In the genomic region with DNA sequence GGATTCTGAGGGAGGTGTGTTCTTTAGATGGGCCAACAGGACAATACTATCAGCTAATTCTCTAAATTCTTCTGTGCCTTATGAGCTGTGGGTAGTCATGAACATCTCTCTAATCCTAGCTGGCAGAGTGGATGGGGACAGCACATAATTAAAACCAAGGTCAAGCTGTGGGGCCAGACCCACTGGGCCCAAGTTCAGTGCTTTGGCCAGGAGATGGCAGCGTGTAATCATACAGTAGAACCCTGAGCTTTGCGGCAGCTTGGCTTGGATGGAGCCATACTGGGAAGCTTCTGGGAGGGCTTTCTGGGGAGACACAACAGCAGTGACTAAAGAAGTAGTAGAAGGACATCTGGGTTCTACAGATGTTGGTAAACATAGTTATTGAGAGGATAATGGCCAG, we compare ENCODE assay signal across 9 cellular contexts.
DNase-seq lines count a peak whose midpoint lies in the region; ATAC-seq and TF ChIP-seq lines count a peak whose summit lies in the region.
"Had no signal": no experiment of that assay in that cellular context is flagged by ENCODE, and none has a peak within 500 bp of the region (broad histone marks: within the 10 kb centered on the region; RNA-seq: fewer than 3 reads in every experiment).

No MANE protein-coding gene starts in this region.

- no peak overlapping the region for H3K4me2 ChIP-seq in GM23248 (ENCODE audit: unreplicated experiment)
- no peak overlapping the region for H3K4me2 ChIP-seq in mesenchymal stem cell (ENCODE audit: low read length, poor library complexity, severe bottlenecking)
- H3K4me2 ChIP-seq in neuronal stem cell (ENCODE audit: insufficient read depth, low read length, poor library complexity, severe bottlenecking), result no peak overlapping the region

- H3K4me3 Mint-ChIP-seq in activated naive CD8-positive, alpha-beta T cell treated with anti-CD3 and anti-CD28 coated beads for 36 hours, result no peak overlapping the region
- H3K4me3 Mint-ChIP-seq: naive thymus-derived CD4-positive, alpha-beta T cell had no signal

- H2BK120ac ChIP-seq in mesenchymal stem cell (ENCODE audit: low read depth, low read length) (no peak overlapping the region), neuronal stem cell (ENCODE audit: low read depth, low read length) (no peak overlapping the region)

- no peaks in the 10 kb centered on the region for H4K20me1 ChIP-seq in GM23248 (ENCODE audit: insufficient read depth)

- H3K36me3 ChIP-seq in BE2C, result no peaks in the 10 kb centered on the region
- no peaks in the 10 kb centered on the region for H3K36me3 ChIP-seq in GM23248 (ENCODE audit: low read depth)
- no peaks in the 10 kb centered on the region for H3K36me3 ChIP-seq in mesenchymal stem cell (ENCODE audit: control insufficient read depth in 1 of 2, insufficient read depth in 2 of 2, low read depth in 1 of 2, low read length in 2 of 2)
- H3K36me3 ChIP-seq in neuronal stem cell (replicated peaks in 1 of 2; ENCODE audit: control insufficient read depth in 2 of 2, insufficient read depth in 2 of 2, low read length in 2 of 2), result no peaks in the 10 kb centered on the region

- no peak overlapping the region for H2BK5ac ChIP-seq in mesenchymal stem cell (ENCODE audit: low read depth, low read length, poor library complexity, severe bottlenecking)
- H2BK5ac ChIP-seq in neuronal stem cell (ENCODE audit: low read length), result no peak overlapping the region

- intact Hi-C loops in lower leg skin (cut with DNase I; ENCODE audit: low total_unique reads), result no loop called here

- H2BK12ac ChIP-seq in mesenchymal stem cell (ENCODE audit: low read length in 2 of 2) (no peak overlapping the region), neuronal stem cell (ENCODE audit: low read length) (no peak overlapping the region)

- H4K8ac ChIP-seq in mesenchymal stem cell (ENCODE audit: low read length) (no peak overlapping the region), neuronal stem cell (ENCODE audit: low read depth, low read length) (no peak overlapping the region)

- DNase-seq in BE2C (no peak), GM23248 (peak; percentile 33), mesenchymal stem cell (peak; percentile 3), lower leg skin (ENCODE audit: low spot score in 2 of 2) (no peak), neuronal stem cell (ENCODE audit: low spot score) (no peak), H4 (ENCODE audit: low spot score) (no peak)
- peak; percentile 19 for DNase-seq in activated naive CD8-positive, alpha-beta T cell treated with anti-CD3 and anti-CD28 coated beads for 36 hours

- H3K4ac ChIP-seq in mesenchymal stem cell (ENCODE audit: low read depth in 1 of 2, low read length in 2 of 2), result no peak overlapping the region
- no peak overlapping the region for H3K4ac ChIP-seq in neuronal stem cell (ENCODE audit: low read length)

- peaks cover under 1% of the 10 kb centered on the region for H3K9me3 Mint-ChIP-seq in activated naive CD8-positive, alpha-beta T cell treated with anti-CD3 and anti-CD28 coated beads for 36 hours

- no peaks in the 10 kb centered on the region for H3F3A ChIP-seq in GM23248 (ENCODE audit: insufficient read depth)

- H4K91ac ChIP-seq in mesenchymal stem cell (ENCODE audit: low read length), result no peak overlapping the region
- H4K91ac ChIP-seq in neuronal stem cell (ENCODE audit: low read depth, low read length, poor library complexity), result no peak overlapping the region

- no peaks in the 10 kb centered on the region for H3K36me3 Mint-ChIP-seq in activated naive CD8-positive, alpha-beta T cell treated with anti-CD3 and anti-CD28 coated beads for 36 hours

- H2AK5ac ChIP-seq in mesenchymal stem cell (ENCODE audit: low read length, severe bottlenecking) (no peak overlapping the region), neuronal stem cell (ENCODE audit: low read depth, low read length) (no peak overlapping the region)

- no peaks in the 10 kb centered on the region for H3K9me2 ChIP-seq in GM23248 (ENCODE audit: insufficient read depth)

- H3K9ac ChIP-seq in GM23248, result no peak overlapping the region
- H3K9ac ChIP-seq in mesenchymal stem cell (ENCODE audit: low read length), result no peak overlapping the region
- no peak overlapping the region for H3K9ac ChIP-seq in neuronal stem cell (ENCODE audit: low read depth, low read length, poor library complexity)

- H2AFZ ChIP-seq in GM23248 (no peak overlapping the region), mesenchymal stem cell (ENCODE audit: low read depth, low read length) (no peak overlapping the region), neuronal stem cell (ENCODE audit: low read length) (no peak overlapping the region)

- H3K27me3 ChIP-seq in BE2C (no peaks in the 10 kb centered on the region), GM23248 (replicated peaks; ENCODE audit: insufficient read depth) (peaks cover 27% of the 10 kb centered on the region), mesenchymal stem cell (ENCODE audit: control insufficient read depth in 1 of 2, insufficient read depth in 1 of 2, low read length in 2 of 2) (peaks cover 6 to 17% of the 10 kb centered on the region in 2 experiments), neuronal stem cell (ENCODE audit: control insufficient read depth in 3 of 3, insufficient read depth in 3 of 3, low read depth in 1 of 3, low read length in 3 of 3) (no peaks in the 10 kb centered on the region)

- H3K4me1 ChIP-seq in BE2C (no peaks in the 10 kb centered on the region), GM23248 (ENCODE audit: insufficient read depth) (no peaks in the 10 kb centered on the region), mesenchymal stem cell (ENCODE audit: control insufficient read depth, insufficient read depth, low read depth, low read length) (no peaks in the 10 kb centered on the region), neuronal stem cell (ENCODE audit: control insufficient read depth in 2 of 2, insufficient read depth in 1 of 2, low read depth in 1 of 2, low read length in 2 of 2) (no peaks in the 10 kb centered on the region)

- no peak overlapping the region for H3K27ac ChIP-seq in GM23248
- no peak overlapping the region for H3K27ac ChIP-seq in mesenchymal stem cell (ENCODE audit: low read length, poor library complexity, severe bottlenecking)
- no peak overlapping the region for H3K27ac ChIP-seq in neuronal stem cell (replicated peaks; ENCODE audit: low read length)

- H3K4me3 ChIP-seq in BE2C (ENCODE audit: low read depth, low read length) (no peak overlapping the region), GM23248 (no peak overlapping the region), mesenchymal stem cell (ENCODE audit: insufficient read depth in 1 of 2, low read depth in 1 of 2, low read length in 2 of 2) (no peak overlapping the region), lower leg skin (ENCODE audit: low read depth, poor library complexity, severe bottlenecking) (no peak overlapping the region), neuronal stem cell (ENCODE audit: low read length in 2 of 2) (no peak overlapping the region)

- no peak overlapping the region for H3K27ac Mint-ChIP-seq in activated naive CD8-positive, alpha-beta T cell treated with anti-CD3 and anti-CD28 coated beads for 36 hours
- H3K27ac Mint-ChIP-seq: naive thymus-derived CD4-positive, alpha-beta T cell had no signal

- no peak overlapping the region for H3K14ac ChIP-seq in mesenchymal stem cell (ENCODE audit: low read length in 2 of 2)
- H3K14ac ChIP-seq in neuronal stem cell (ENCODE audit: low read length), result no peak overlapping the region

- peak; percentile 16 for TF ChIP-seq CTCF in BE2C (IDR thresholded peaks at IDR 0.05; ENCODE audit: low read depth, low read length)
- no peak for TF ChIP-seq CTCF in lower leg skin (IDR thresholded peaks at IDR 0.05)

- H3K18ac ChIP-seq in mesenchymal stem cell (ENCODE audit: low read depth in 1 of 2, low read length in 2 of 2) (no peak overlapping the region), neuronal stem cell (ENCODE audit: low read length) (no peak overlapping the region)

- TF ChIP-seq POLR2A in lower leg skin (IDR thresholded peaks at IDR 0.05), result no peak

- no peak for ATAC-seq in HG02885 (IDR thresholded peaks at IDR 0.05; ENCODE audit: poor library complexity, unreplicated experiment)
- ATAC-seq: naive thymus-derived CD4-positive, alpha-beta T cell had no signal

- no peaks in the 10 kb centered on the region for H3K9me3 ChIP-seq in BE2C
- H3K9me3 ChIP-seq in GM23248 (ENCODE audit: low read depth), result no peaks in the 10 kb centered on the region
- no peaks in the 10 kb centered on the region for H3K9me3 ChIP-seq in mesenchymal stem cell (ENCODE audit: control insufficient read depth, low read length)
- H3K9me3 ChIP-seq in neuronal stem cell (replicated peaks in 1 of 2; ENCODE audit: control insufficient read depth in 2 of 2, insufficient read depth in 1 of 2, low read depth in 1 of 2, low read length in 2 of 2), result peaks cover 0 to 2% of the 10 kb centered on the region in 2 donors

- H3K23ac ChIP-seq in mesenchymal stem cell (ENCODE audit: low read length in 2 of 2), result no peak overlapping the region
- H3K23ac ChIP-seq in neuronal stem cell (ENCODE audit: low read depth, low read length, poor library complexity), result no peak overlapping the region

- peaks cover 7% of the 10 kb centered on the region for H3K27me3 Mint-ChIP-seq in activated naive CD8-positive, alpha-beta T cell treated with anti-CD3 and anti-CD28 coated beads for 36 hours

- H3K79me2 ChIP-seq in GM23248 (ENCODE audit: insufficient read depth), result no peaks in the 10 kb centered on the region

- 4 to 30% methylated on average over 2 of the region's 2 CpGs for WGBS in GM23248 (ENCODE audit: low coverage in 1 of 2, low lambda C conversion rate in 2 of 2, missing lambda C conversion rate in 2 of 2), 2 experiments
- WGBS in mesenchymal stem cell, result 62% methylated on average over 2 of the region's 2 CpGs
- whole genome bisulfite sequencing in lower leg skin, 2 donors, result 86 to 92% methylated on average over 2 of the region's 2 CpGs
- no CpG with 5 or more reads among the region's 2 CpGs for WGBS in neuronal stem cell (ENCODE audit: extremely low coverage in 2 of 2, insufficient read length in 2 of 2, insufficient replicate concordance in 1 of 2), 2 donors

- in situ Hi-C loops in GM23248 (cut with MboI), result no loop called here

- no peaks in the 10 kb centered on the region for H3K4me1 Mint-ChIP-seq in activated naive CD8-positive, alpha-beta T cell treated with anti-CD3 and anti-CD28 coated beads for 36 hours
- H3K4me1 Mint-ChIP-seq: naive thymus-derived CD4-positive, alpha-beta T cell had no signal

- H3K79me1 ChIP-seq in mesenchymal stem cell (replicated peaks; ENCODE audit: low read length, poor library complexity, severe bottlenecking) (no peaks in the 10 kb centered on the region), neuronal stem cell (ENCODE audit: low read depth, low read length) (no peaks in the 10 kb centered on the region)

- H2BK15ac ChIP-seq in mesenchymal stem cell (ENCODE audit: low read depth, poor library complexity, severe bottlenecking) (no peak overlapping the region), neuronal stem cell (ENCODE audit: low read length) (no peak overlapping the region)

Comparison
In these comparisons a context has a peak if more than half of its experiments do, and no peak if none do; other contexts are left out.
1. DNase-seq: peak in GM23248 (single experiment), activated naive CD8-positive, alpha-beta T cell treated with anti-CD3 and anti-CD28 coated beads for 36 hours (single experiment) and mesenchymal stem cell (single experiment); none in BE2C (single experiment), lower leg skin (0 of 2), neuronal stem cell (single experiment) and H4 (single experiment).